9 cellular contexts compared by ENCODE assay signal in the genomic region with DNA sequence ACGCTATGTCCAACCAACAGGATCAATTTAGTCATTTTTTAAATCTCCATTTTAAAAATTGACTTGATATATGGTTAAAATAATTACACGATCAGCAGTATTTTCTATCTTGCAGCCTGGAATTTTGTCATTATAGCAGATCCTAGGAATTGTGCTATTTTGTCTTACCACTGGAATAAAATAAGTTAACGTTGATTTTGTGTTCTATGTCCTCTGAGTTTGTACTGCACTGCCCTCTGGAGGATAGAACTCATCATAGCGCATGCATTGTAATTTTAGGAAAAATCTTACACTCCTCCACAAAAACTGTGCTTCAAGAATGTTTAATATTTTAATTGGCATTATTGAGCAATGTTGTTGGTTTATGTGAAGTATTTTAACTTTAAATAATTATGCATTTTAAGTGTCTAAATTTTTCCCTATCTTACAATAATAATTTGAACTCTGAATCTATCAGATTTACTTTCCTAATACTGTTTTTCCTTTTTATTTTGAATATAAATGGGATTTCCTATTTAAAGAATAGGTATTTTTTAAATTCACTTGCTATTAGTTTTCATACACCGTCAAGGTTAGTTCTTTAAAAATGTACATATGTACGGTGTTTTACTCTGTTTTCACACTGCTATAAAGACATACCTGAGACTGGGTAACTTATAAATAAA.
DNase-seq lines count a peak whose midpoint lies in the region; ATAC-seq, FAIRE-seq and TF ChIP-seq lines count a peak whose summit lies in the region.
"Had no signal": no experiment of that assay in that cellular context is flagged by ENCODE, and none has a peak within 500 bp of the region (broad histone marks: within the 10 kb centered on the region; RNA-seq: fewer than 3 reads in every experiment).

No MANE protein-coding gene starts in this region.

- H3K36me3 Mint-ChIP-seq in GM23338 (ENCODE audit: low read depth), result no peaks in the 10 kb centered on the region

- no peaks in the 10 kb centered on the region for H3K9me3 ChIP-seq in DOHH2 (ENCODE audit: control insufficient read depth, insufficient read depth, low read length)
- H3K9me3 ChIP-seq in pancreas, result no peaks in the 10 kb centered on the region
- H3K9me3 ChIP-seq: neutrophil had no signal

- H3K27me3 ChIP-seq in DOHH2 (ENCODE audit: control insufficient read depth, low read length), result peaks cover 2% of the 10 kb centered on the region; the same call in 1 of the 2 replicates
- H3K27me3 ChIP-seq in GM23338 (ENCODE audit: insufficient read depth), result no peaks in the 10 kb centered on the region
- H3K27me3 ChIP-seq in pancreas, result no peaks in the 10 kb centered on the region
- H3K27me3 ChIP-seq: neutrophil had no signal

- H3K36me3 ChIP-seq in DOHH2 (ENCODE audit: control insufficient read depth, low read length), result no peaks in the 10 kb centered on the region
- H3K36me3 ChIP-seq in GM23338 (ENCODE audit: insufficient read depth), result no peaks in the 10 kb centered on the region
- no peaks in the 10 kb centered on the region for H3K36me3 ChIP-seq in pancreas
- H3K36me3 ChIP-seq: neutrophil had no signal

- H3K4me1 ChIP-seq in DOHH2 (ENCODE audit: control insufficient read depth, low read length) (no peaks in the 10 kb centered on the region), GM23338 (ENCODE audit: insufficient read depth) (no peaks in the 10 kb centered on the region), pancreas (no peaks in the 10 kb centered on the region)

- ATAC-seq in GM23338 (no peak), pancreas (peak in 3 of 4 donors; percentile 74 to 75 (median 75)), HG02588 (IDR thresholded peaks at IDR 0.05; ENCODE audit: unreplicated experiment) (no peak)

- H2AFZ ChIP-seq in GM23338, result no peak overlapping the region

- 33 to 38% methylated on average over 6 of the region's 6 CpGs for WGBS in pancreas, 2 donors

- TF ChIP-seq CTCF in DOHH2 (IDR thresholded peaks at IDR 0.05; ENCODE audit: low read depth, low read length, poor library complexity, severe bottlenecking), result peak; percentile 80
- peak; percentile 77 to 91 for TF ChIP-seq CTCF in GM23338 (conservative IDR thresholded peaks at IDR 0.05; ENCODE audit: low read depth in 2 of 2)
- peak; percentile 49 for TF ChIP-seq CTCF in coronary artery (IDR thresholded peaks at IDR 0.05)
- peak; percentile 40 to 60 (median 52) for TF ChIP-seq CTCF in pancreas (IDR thresholded peaks at IDR 0.05)

- H3F3A ChIP-seq in DOHH2 (ENCODE audit: control insufficient read depth, insufficient read depth), result no peaks in the 10 kb centered on the region
- no peaks in the 10 kb centered on the region for H3F3A ChIP-seq in GM23338 (replicated peaks; ENCODE audit: low read depth)

- FAIRE-seq in pancreas (lab: Jason Lieb, UNC), result peak; percentile 85

- H4K20me1 ChIP-seq in DOHH2 (ENCODE audit: control insufficient read depth, insufficient read depth, low read depth, low read length) (no peaks in the 10 kb centered on the region), GM23338 (replicated peaks; ENCODE audit: insufficient read depth) (no peaks in the 10 kb centered on the region; the same call in 1 of the 2 replicates)

- H3K4me3 ChIP-seq in DOHH2 (ENCODE audit: low read length), result no peak overlapping the region
- H3K4me3 ChIP-seq in GM23338, result no peak overlapping the region
- no peak overlapping the region for H3K4me3 ChIP-seq in coronary artery
- no peak overlapping the region for H3K4me3 ChIP-seq in pancreas

- DNase-seq in GM23338 (ENCODE audit: low spot score) (peak; percentile 56), NCI-H460 (ENCODE audit: extremely low read depth, low read depth) (peak; percentile 26), coronary artery (ENCODE audit: low spot score) (no peak), pancreas (peak in 1 of 6 donors; percentile 3), activated gamma-delta T cell (lab: John Stamatoyannopoulos, UW) (no peak), NCI-H774 (lab: John Stamatoyannopoulos, UW) (no peak)

- no peak overlapping the region for H3K27ac ChIP-seq in DOHH2 (ENCODE audit: low read depth, low read length)
- no peak overlapping the region for H3K27ac ChIP-seq in GM23338 (ENCODE audit: low read depth)
- no peak overlapping the region for H3K27ac ChIP-seq in coronary artery
- H3K27ac ChIP-seq in pancreas, result no peak overlapping the region
- H3K27ac ChIP-seq: neutrophil had no signal

- no peaks in the 10 kb centered on the region for H3K9me2 ChIP-seq in DOHH2 (replicated peaks; ENCODE audit: control insufficient read depth, low read length)
- H3K9me2 ChIP-seq in GM23338 (ENCODE audit: insufficient read depth), result no peaks in the 10 kb centered on the region

- no peaks in the 10 kb centered on the region for H3K4me1 Mint-ChIP-seq in GM23338

- no peaks in the 10 kb centered on the region for H3K9me3 Mint-ChIP-seq in GM23338

- no peak overlapping the region for H3K4me3 Mint-ChIP-seq in GM23338

- H3K27ac Mint-ChIP-seq in GM23338, result no peak overlapping the region

- intact Hi-C loops in pancreas (cut with DNase I), result loop anchor here in 2 of 3 donors (5.0 to 10.0 kb wide), 2 partner anchors 681 to 684 kb away; no protein-coding TSS in a partner anchor

- H3K79me2 ChIP-seq in DOHH2 (ENCODE audit: control insufficient read depth, low read length), result no peaks in the 10 kb centered on the region
- no peaks in the 10 kb centered on the region for H3K79me2 ChIP-seq in GM23338 (replicated peaks; ENCODE audit: insufficient read depth)

- H3K4me2 ChIP-seq in DOHH2 (ENCODE audit: low read length) (no peak overlapping the region), GM23338 (no peak overlapping the region)

- no peaks in the 10 kb centered on the region for H3K27me3 Mint-ChIP-seq in GM23338 (ENCODE audit: insufficient read depth, low read depth, poor library complexity)

TF ChIP-seq in GM23338, 12 proteins besides CTCF, POLR2A, EP300 and RAD21 (continues in another document):
- TF ChIP-seq POLR2AphosphoS5 (IDR thresholded peaks at IDR 0.05; ENCODE audit: low read depth) (no peak), EZH2phosphoT487 (IDR thresholded peaks at IDR 0.05; ENCODE audit: unreplicated experiment) (no peak), EZH2 (IDR thresholded peaks at IDR 0.05; ENCODE audit: low read depth, unreplicated experiment) (no peak), ZNF114 (CRISPR knock-in tag; IDR thresholded peaks at IDR 0.05) (no peak)
- TF ChIP-seq, protein P1, sequence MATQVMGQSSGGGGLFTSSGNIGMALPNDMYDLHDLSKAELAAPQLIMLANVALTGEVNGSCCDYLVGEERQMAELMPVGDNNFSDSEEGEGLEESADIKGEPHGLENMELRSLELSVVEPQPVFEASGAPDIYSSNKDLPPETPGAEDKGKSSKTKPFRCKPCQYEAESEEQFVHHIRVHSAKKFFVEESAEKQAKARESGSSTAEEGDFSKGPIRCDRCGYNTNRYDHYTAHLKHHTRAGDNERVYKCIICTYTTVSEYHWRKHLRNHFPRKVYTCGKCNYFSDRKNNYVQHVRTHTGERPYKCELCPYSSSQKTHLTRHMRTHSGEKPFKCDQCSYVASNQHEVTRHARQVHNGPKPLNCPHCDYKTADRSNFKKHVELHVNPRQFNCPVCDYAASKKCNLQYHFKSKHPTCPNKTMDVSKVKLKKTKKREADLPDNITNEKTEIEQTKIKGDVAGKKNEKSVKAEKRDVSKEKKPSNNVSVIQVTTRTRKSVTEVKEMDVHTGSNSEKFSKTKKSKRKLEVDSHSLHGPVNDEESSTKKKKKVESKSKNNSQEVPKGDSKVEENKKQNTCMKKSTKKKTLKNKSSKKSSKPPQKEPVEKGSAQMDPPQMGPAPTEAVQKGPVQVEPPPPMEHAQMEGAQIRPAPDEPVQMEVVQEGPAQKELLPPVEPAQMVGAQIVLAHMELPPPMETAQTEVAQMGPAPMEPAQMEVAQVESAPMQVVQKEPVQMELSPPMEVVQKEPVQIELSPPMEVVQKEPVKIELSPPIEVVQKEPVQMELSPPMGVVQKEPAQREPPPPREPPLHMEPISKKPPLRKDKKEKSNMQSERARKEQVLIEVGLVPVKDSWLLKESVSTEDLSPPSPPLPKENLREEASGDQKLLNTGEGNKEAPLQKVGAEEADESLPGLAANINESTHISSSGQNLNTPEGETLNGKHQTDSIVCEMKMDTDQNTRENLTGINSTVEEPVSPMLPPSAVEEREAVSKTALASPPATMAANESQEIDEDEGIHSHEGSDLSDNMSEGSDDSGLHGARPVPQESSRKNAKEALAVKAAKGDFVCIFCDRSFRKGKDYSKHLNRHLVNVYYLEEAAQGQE (IDR thresholded peaks at IDR 0.05; ENCODE audit: unreplicated experiment), result no peak
- TF ChIP-seq, protein P2, sequence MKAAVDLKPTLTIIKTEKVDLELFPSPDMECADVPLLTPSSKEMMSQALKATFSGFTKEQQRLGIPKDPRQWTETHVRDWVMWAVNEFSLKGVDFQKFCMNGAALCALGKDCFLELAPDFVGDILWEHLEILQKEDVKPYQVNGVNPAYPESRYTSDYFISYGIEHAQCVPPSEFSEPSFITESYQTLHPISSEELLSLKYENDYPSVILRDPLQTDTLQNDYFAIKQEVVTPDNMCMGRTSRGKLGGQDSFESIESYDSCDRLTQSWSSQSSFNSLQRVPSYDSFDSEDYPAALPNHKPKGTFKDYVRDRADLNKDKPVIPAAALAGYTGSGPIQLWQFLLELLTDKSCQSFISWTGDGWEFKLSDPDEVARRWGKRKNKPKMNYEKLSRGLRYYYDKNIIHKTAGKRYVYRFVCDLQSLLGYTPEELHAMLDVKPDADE (IDR thresholded peaks at IDR 0.05), result no peak

Comparison
In these comparisons a context has a peak if more than half of its experiments do, and no peak if none do; other contexts are left out.
1. ATAC-seq: peak in pancreas (3 of 4); none in GM23338 (single experiment) and HG02588 (single experiment).
2. DNase-seq: peak in GM23338 (single experiment) and NCI-H460 (single experiment); none in coronary artery (single experiment), activated gamma-delta T cell (single experiment) and NCI-H774 (single experiment).
3. Peak in every context shown above with its lines, with median percentiles within 50 percentile points of each other: CTCF ChIP-seq.